In genomic region chr6:131210469-131210868, GRCh38 we compare ENCODE assay signal across 14 cellular contexts.
DNase-seq lines count a peak whose midpoint lies in the region; ATAC-seq and TF ChIP-seq lines count a peak whose summit lies in the region.
"Had no signal": no experiment of that assay in that cellular context is flagged by ENCODE, and none has a peak within 500 bp of the region (broad histone marks: within the 10 kb centered on the region; RNA-seq: fewer than 3 reads in every experiment).

No MANE protein-coding gene starts in this region.

- peaks cover 67% of the 10 kb centered on the region for H3K4me1 Mint-ChIP-seq in activated naive CD4-positive, alpha-beta T cell treated with anti-CD3 and anti-CD28 coated beads, Interleukin-2, amount 50 U/mL, for 24 hours
- peaks cover 16 to 25% of the 10 kb centered on the region in 2 experiments for H3K4me1 Mint-ChIP-seq in H9
- H3K4me1 Mint-ChIP-seq: CD14-positive monocyte had no signal

- no peak for ATAC-seq in psoas muscle

- no peak overlapping the region for H4K91ac ChIP-seq in H9 (ENCODE audit: insufficient read length, low read depth, low read length)

- H4K8ac ChIP-seq in H9 (replicated peaks; ENCODE audit: insufficient read length, low read depth, low read length) = no peak overlapping the region

- no peak overlapping the region for H3K4me3 Mint-ChIP-seq in activated naive CD4-positive, alpha-beta T cell treated with anti-CD3 and anti-CD28 coated beads, Interleukin-2, amount 50 U/mL, for 24 hours
- no peak overlapping the region for H3K4me3 Mint-ChIP-seq in H9
- H3K4me3 Mint-ChIP-seq: CD14-positive monocyte had no signal

- no peaks in the 10 kb centered on the region for H3K9me3 ChIP-seq in H9 (ENCODE audit: control insufficient read depth, low read depth, low read length)
- H3K9me3 ChIP-seq in psoas muscle = no peaks in the 10 kb centered on the region

- H3K23ac ChIP-seq in H9 (ENCODE audit: insufficient read length, low read depth, low read length) = no peak overlapping the region

- no peak overlapping the region for H3K9ac ChIP-seq in H9 (ENCODE audit: extremely low read depth, insufficient read length, low read length)

- no peak overlapping the region for H3K4me3 ChIP-seq in fibroblast of mammary gland (ENCODE audit: control insufficient read depth, low read depth, low read length)
- H3K4me3 ChIP-seq in psoas muscle = no peak overlapping the region

- intact Hi-C loops in psoas muscle (cut with DNase I) = no loop called here

- DNase-seq in activated naive CD4-positive, alpha-beta T cell treated with anti-CD3 and anti-CD28 coated beads, Interleukin-2, amount 50 U/mL, for 16 hours = no peak
- peak; percentile 29 for DNase-seq in GM04504 (ENCODE audit: low read depth)
- DNase-seq in fibroblast of mammary gland (ENCODE audit: low read depth) = peak; percentile 58
- DNase-seq in NCI-H226 = no peak
- no peak for DNase-seq in H9
- DNase-seq in psoas muscle = no peak
- DNase-seq: AML-193, DMS 273 treated with DMSO at 0.1 percent for 48 hours, GF-D8, KG1, NCI-H1694 treated with DMSO at 0.1 percent for 48 hours, NCI-H524 had no signal

- H3K27me3 ChIP-seq in H9 (ENCODE audit: insufficient read depth, low read length) = no peaks in the 10 kb centered on the region
- H3K27me3 ChIP-seq in psoas muscle (ENCODE audit: insufficient read depth in 3 of 3, low read length in 2 of 3) = no peaks in the 10 kb centered on the region

- H3K36me3 Mint-ChIP-seq in activated naive CD4-positive, alpha-beta T cell treated with anti-CD3 and anti-CD28 coated beads, Interleukin-2, amount 50 U/mL, for 24 hours = peaks cover 16% of the 10 kb centered on the region
- peaks cover 5 to 7% (median 6%) of the 10 kb centered on the region in 3 experiments; a peak in 5 of 7 replicates for H3K36me3 Mint-ChIP-seq in H9 (ENCODE audit: insufficient read depth in 1 of 3, low read depth in 3 of 3)

- no peaks in the 10 kb centered on the region for H3K79me2 ChIP-seq in H9 (ENCODE audit: insufficient read depth, low read length)

- no peaks in the 10 kb centered on the region for H3K79me1 ChIP-seq in H9 (ENCODE audit: insufficient read depth, low read depth, low read length, poor library complexity, severe bottlenecking)

- H3K27me3 Mint-ChIP-seq in activated naive CD4-positive, alpha-beta T cell treated with anti-CD3 and anti-CD28 coated beads, Interleukin-2, amount 50 U/mL, for 24 hours = no peaks in the 10 kb centered on the region
- H3K27me3 Mint-ChIP-seq in H9 (ENCODE audit: low read depth) = no peaks in the 10 kb centered on the region

- H3K4me2 ChIP-seq in H9 (ENCODE audit: insufficient read depth, insufficient read length, low read length) = no peak overlapping the region

- H3K9me3 Mint-ChIP-seq in activated naive CD4-positive, alpha-beta T cell treated with anti-CD3 and anti-CD28 coated beads, Interleukin-2, amount 50 U/mL, for 24 hours = no peaks in the 10 kb centered on the region
- no peaks in the 10 kb centered on the region; a peak in 1 of 5 replicates for H3K9me3 Mint-ChIP-seq in H9

- H2BK12ac ChIP-seq in H9 (ENCODE audit: insufficient read length, low read depth, low read length) = no peak overlapping the region

- H3K4ac ChIP-seq in H9 (ENCODE audit: low read depth, low read length) = no peak overlapping the region

- H3T11ph ChIP-seq in H9 (ENCODE audit: low read length) = no peak overlapping the region

- H2BK120ac ChIP-seq in H9 (ENCODE audit: low read depth, low read length, poor library complexity, severe bottlenecking) = no peak overlapping the region

- H3K27ac ChIP-seq in H9 (ENCODE audit: insufficient read length, low read depth, low read length) = no peak overlapping the region
- no peak overlapping the region for H3K27ac ChIP-seq in psoas muscle

- H2BK5ac ChIP-seq in H9 (ENCODE audit: insufficient read length, low read length) = no peak overlapping the region

- H2BK20ac ChIP-seq in H9 (ENCODE audit: low read depth, low read length, poor library complexity, severe bottlenecking) = no peak overlapping the region

- H3K14ac ChIP-seq in H9 (ENCODE audit: insufficient read depth, low read length) = no peak overlapping the region

- 0 out of 2 replicates have a peak, but pooled peaks cover 2% of the 10 kb centered on the region for H3K4me1 ChIP-seq in H9 (ENCODE audit: insufficient read depth, low read length)
- H3K4me1 ChIP-seq in psoas muscle = no peaks in the 10 kb centered on the region

- TF ChIP-seq CTCF in fibroblast of mammary gland (conservative IDR thresholded peaks at IDR 0.05; ENCODE audit: control insufficient read depth, insufficient read depth, low read depth, low read length) (no peak), H9 (conservative IDR thresholded peaks at IDR 0.05) (no peak), psoas muscle (IDR thresholded peaks at IDR 0.05) (no peak)

- no peaks in the 10 kb centered on the region for H4K20me1 ChIP-seq in H9 (ENCODE audit: control insufficient read depth, insufficient read depth, insufficient read length)

- H3K18ac ChIP-seq in H9 (ENCODE audit: insufficient read length, low read depth, low read length) = no peak overlapping the region

- no peak overlapping the region for H2BK15ac ChIP-seq in H9 (ENCODE audit: low read depth, low read length)

- H3K23me2 ChIP-seq in H9 (ENCODE audit: insufficient read length, low read depth, low read length, poor library complexity, severe bottlenecking) = no peaks in the 10 kb centered on the region

- H3K56ac ChIP-seq in H9 (ENCODE audit: insufficient read length, low read depth, low read length) = no peak overlapping the region

- no CpG with 5 or more reads among the region's 2 CpGs for WGBS in H9 (ENCODE audit: extremely low coverage, insufficient read length, low lambda C conversion rate)
- 76 to 78% (median 77%) methylated on average over 2 of the region's 2 CpGs for WGBS in psoas muscle, 3 donors

- H3K36me3 ChIP-seq in psoas muscle (ENCODE audit: insufficient read depth in 1 of 2, low read depth in 1 of 2) = peaks cover 0 to 5% of the 10 kb centered on the region in 2 donors

- no peak overlapping the region for H2AFZ ChIP-seq in H9 (ENCODE audit: low read length)

- peak overlapping the region; percentile 85 for H3K27ac Mint-ChIP-seq in activated naive CD4-positive, alpha-beta T cell treated with anti-CD3 and anti-CD28 coated beads, Interleukin-2, amount 50 U/mL, for 24 hours
- H3K27ac Mint-ChIP-seq in H9 = no peak overlapping the region
- H3K27ac Mint-ChIP-seq: CD14-positive monocyte had no signal

- H2AK5ac ChIP-seq in H9 (ENCODE audit: insufficient read length, low read length) = no peak overlapping the region

- H4K5ac ChIP-seq in H9 (ENCODE audit: insufficient read length, low read depth, low read length) = no peak overlapping the region

Comparison
In these comparisons a context has a peak if more than half of its experiments do, and no peak if none do; other contexts are left out.
1. DNase-seq: peak in GM04504 (single experiment) and fibroblast of mammary gland (single experiment); none in activated naive CD4-positive, alpha-beta T cell treated with anti-CD3 and anti-CD28 coated beads, Interleukin-2, amount 50 U/mL, for 16 hours (single experiment), NCI-H226 (single experiment), H9 (single experiment) and psoas muscle (0 of 2).